Comparison of ENCODE assay signal across 1 cellular context in genomic region chr1:23930861-23931471, GRCh38.
TF ChIP-seq lines count a peak whose summit lies in the region.

No MANE protein-coding gene starts in this region.

TF ChIP-seq in K562, 482 proteins besides CTCF, POLR2A, EP300 and RAD21:
- no peak for TF ChIP-seq ZNF507 (tag; conservative IDR thresholded peaks at IDR 0.05)
- no peak for TF ChIP-seq MAZ (CRISPR knock-in tag; conservative IDR thresholded peaks at IDR 0.05 in 1 of 2, IDR thresholded peaks at IDR 0.05 in 1 of 2)
- TF ChIP-seq RAD51 (IDR thresholded peaks at IDR 0.05; ENCODE audit: borderline replicate concordance, low read depth), result no peak
- TF ChIP-seq STAT5A (IDR thresholded peaks at IDR 0.05; ENCODE audit: borderline replicate concordance, low read length), result no peak
- TF ChIP-seq HOXB6 (CRISPR knock-in tag; IDR thresholded peaks at IDR 0.05; ENCODE audit: borderline replicate concordance), result no peak
- no peak for TF ChIP-seq ARID2 (IDR thresholded peaks at IDR 0.05)
- TF ChIP-seq RBM25 (IDR thresholded peaks at IDR 0.05; ENCODE audit: low read depth, low read length, severe bottlenecking), result no peak
- no peak for TF ChIP-seq ZNF12 (CRISPR knock-in tag; IDR thresholded peaks at IDR 0.05)
- no peak for TF ChIP-seq BMI1 (IDR thresholded peaks at IDR 0.05; ENCODE audit: low read length)
- TF ChIP-seq WHSC1 (IDR thresholded peaks at IDR 0.05; ENCODE audit: low read length), result no peak
- TF ChIP-seq ZBTB17 (CRISPR knock-in tag; IDR thresholded peaks at IDR 0.05), result no peak
- no peak for TF ChIP-seq EHMT2 (IDR thresholded peaks at IDR 0.05)
- TF ChIP-seq NR0B1 (IDR thresholded peaks at IDR 0.05; ENCODE audit: partially characterized antibody), result no peak
- no peak for TF ChIP-seq CEBPZ (IDR thresholded peaks at IDR 0.05; ENCODE audit: borderline replicate concordance, low read depth, low read length)
- TF ChIP-seq ETV6 (IDR thresholded peaks at IDR 0.05; ENCODE audit: borderline replicate concordance in 1 of 2, low read depth in 2 of 2, low read length in 1 of 2), result no peak
- TF ChIP-seq ETV6 (CRISPR knock-in tag; IDR thresholded peaks at IDR 0.05; ENCODE audit: borderline replicate concordance), result no peak
- TF ChIP-seq ILF3 (IDR thresholded peaks at IDR 0.05; ENCODE audit: borderline replicate concordance), result no peak
